Comparison of ENCODE assay signal across 1 cellular context in the genomic region with DNA sequence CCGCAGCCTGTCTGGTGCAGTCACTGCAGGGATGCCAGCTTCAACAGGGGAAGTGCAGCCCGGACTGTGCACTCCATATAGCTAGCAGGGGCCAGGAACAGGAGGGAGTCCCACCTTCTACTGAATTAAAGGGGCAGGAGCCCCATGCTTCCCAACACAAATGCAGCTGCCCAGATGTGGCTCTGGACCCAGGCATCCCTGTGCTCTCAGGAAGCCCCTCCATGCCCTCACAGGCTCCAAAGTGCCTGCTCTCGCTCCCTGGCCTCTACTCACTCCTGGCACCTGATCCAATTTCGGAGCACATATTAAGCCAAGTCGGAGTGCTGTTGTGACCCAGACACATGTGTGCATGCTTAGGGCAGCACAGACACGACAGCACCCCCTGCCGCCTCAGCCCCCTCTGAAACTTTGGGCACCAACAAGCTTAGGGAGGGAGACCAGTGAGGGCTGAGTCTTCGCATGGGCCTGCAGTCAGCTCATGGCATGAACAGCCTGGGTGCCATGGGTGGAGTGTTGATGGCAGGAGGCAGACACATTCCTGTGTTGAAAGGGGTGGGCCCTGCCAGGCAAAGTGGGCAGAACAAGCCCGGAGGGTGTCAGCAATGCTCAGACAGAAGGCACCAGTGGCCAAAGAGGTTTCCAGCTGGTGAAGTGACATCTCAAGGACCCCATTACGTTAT.
TF ChIP-seq lines count a peak whose summit lies in the region.

No MANE protein-coding gene starts in this region.

TF ChIP-seq in GM12878, 131 proteins besides CTCF, POLR2A, EP300 and RAD21:
- no peak for TF ChIP-seq BCL11A (IDR thresholded peaks at IDR 0.05; ENCODE audit: low read depth, low read length)
- TF ChIP-seq SIX5 (IDR thresholded peaks at IDR 0.05; ENCODE audit: low read depth, low read length, severe bottlenecking): no peak
- TF ChIP-seq, protein P1, sequence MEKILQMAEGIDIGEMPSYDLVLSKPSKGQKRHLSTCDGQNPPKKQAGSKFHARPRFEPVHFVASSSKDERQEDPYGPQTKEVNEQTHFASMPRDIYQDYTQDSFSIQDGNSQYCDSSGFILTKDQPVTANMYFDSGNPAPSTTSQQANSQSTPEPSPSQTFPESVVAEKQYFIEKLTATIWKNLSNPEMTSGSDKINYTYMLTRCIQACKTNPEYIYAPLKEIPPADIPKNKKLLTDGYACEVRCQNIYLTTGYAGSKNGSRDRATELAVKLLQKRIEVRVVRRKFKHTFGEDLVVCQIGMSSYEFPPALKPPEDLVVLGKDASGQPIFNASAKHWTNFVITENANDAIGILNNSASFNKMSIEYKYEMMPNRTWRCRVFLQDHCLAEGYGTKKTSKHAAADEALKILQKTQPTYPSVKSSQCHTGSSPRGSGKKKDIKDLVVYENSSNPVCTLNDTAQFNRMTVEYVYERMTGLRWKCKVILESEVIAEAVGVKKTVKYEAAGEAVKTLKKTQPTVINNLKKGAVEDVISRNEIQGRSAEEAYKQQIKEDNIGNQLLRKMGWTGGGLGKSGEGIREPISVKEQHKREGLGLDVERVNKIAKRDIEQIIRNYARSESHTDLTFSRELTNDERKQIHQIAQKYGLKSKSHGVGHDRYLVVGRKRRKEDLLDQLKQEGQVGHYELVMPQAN (conservative IDR thresholded peaks at IDR 0.05): no peak
- TF ChIP-seq, protein P2, sequence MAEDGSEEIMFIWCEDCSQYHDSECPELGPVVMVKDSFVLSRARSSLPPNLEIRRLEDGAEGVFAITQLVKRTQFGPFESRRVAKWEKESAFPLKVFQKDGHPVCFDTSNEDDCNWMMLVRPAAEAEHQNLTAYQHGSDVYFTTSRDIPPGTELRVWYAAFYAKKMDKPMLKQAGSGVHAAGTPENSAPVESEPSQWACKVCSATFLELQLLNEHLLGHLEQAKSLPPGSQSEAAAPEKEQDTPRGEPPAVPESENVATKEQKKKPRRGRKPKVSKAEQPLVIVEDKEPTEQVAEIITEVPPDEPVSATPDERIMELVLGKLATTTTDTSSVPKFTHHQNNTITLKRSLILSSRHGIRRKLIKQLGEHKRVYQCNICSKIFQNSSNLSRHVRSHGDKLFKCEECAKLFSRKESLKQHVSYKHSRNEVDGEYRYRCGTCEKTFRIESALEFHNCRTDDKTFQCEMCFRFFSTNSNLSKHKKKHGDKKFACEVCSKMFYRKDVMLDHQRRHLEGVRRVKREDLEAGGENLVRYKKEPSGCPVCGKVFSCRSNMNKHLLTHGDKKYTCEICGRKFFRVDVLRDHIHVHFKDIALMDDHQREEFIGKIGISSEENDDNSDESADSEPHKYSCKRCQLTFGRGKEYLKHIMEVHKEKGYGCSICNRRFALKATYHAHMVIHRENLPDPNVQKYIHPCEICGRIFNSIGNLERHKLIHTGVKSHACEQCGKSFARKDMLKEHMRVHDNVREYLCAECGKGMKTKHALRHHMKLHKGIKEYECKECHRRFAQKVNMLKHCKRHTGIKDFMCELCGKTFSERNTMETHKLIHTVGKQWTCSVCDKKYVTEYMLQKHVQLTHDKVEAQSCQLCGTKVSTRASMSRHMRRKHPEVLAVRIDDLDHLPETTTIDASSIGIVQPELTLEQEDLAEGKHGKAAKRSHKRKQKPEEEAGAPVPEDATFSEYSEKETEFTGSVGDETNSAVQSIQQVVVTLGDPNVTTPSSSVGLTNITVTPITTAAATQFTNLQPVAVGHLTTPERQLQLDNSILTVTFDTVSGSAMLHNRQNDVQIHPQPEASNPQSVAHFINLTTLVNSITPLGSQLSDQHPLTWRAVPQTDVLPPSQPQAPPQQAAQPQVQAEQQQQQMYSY (CRISPR knock-in tag; IDR thresholded peaks at IDR 0.05): no peak
- TF ChIP-seq RBBP5 (conservative IDR thresholded peaks at IDR 0.05): no peak
- no peak for TF ChIP-seq BMI1 (IDR thresholded peaks at IDR 0.05; ENCODE audit: borderline replicate concordance)
- TF ChIP-seq NFIC (IDR thresholded peaks at IDR 0.05; ENCODE audit: low read depth, low read length): no peak
- TF ChIP-seq IRF4 (IDR thresholded peaks at IDR 0.05; ENCODE audit: low read depth, low read length): no peak
- TF ChIP-seq RB1 (IDR thresholded peaks at IDR 0.05; ENCODE audit: borderline replicate concordance): no peak
- TF ChIP-seq PAX5 (IDR thresholded peaks at IDR 0.05; ENCODE audit: borderline replicate concordance, low read depth, low read length): no peak
- TF ChIP-seq DPF2 (IDR thresholded peaks at IDR 0.05): no peak
- no peak for TF ChIP-seq HDGF (IDR thresholded peaks at IDR 0.05)
- no peak for TF ChIP-seq SREBF2 (IDR thresholded peaks at IDR 0.05; ENCODE audit: low read length)
- TF ChIP-seq MYB (IDR thresholded peaks at IDR 0.05; ENCODE audit: borderline replicate concordance, low read depth, low read length): no peak
- no peak for TF ChIP-seq CREM (IDR thresholded peaks at IDR 0.05; ENCODE audit: low read depth)
- TF ChIP-seq SMAD1 (IDR thresholded peaks at IDR 0.05; ENCODE audit: low read depth, partially characterized antibody): no peak
- no peak for TF ChIP-seq ZNF217 (IDR thresholded peaks at IDR 0.05)
- no peak for TF ChIP-seq EGR1 (IDR thresholded peaks at IDR 0.05; ENCODE audit: borderline replicate concordance in 1 of 2, low read depth in 2 of 2, low read length in 2 of 2)
